ENCODE assay signal across 27 cellular contexts in genomic region chr21:37683396-37684114, GRCh38.
"Had no signal": no experiment of that assay in that cellular context is flagged by ENCODE, and none has a peak within 500 bp of the region (broad histone marks: within the 10 kb centered on the region; RNA-seq: fewer than 3 reads in every experiment).

No MANE protein-coding gene starts in this region.

- H3K4me1 ChIP-seq: left lung had no signal

- H3K36me3 Mint-ChIP-seq: activated naive CD4-positive, alpha-beta T cell treated with anti-CD3 and anti-CD28 coated beads, Interleukin-2, amount 50 U/mL, for 72 hours; brain; naive thymus-derived CD8-positive, alpha-beta T cell had no signal

- H3K27ac ChIP-seq: coronary artery, foreskin keratinocyte, left lung, transverse colon had no signal

- H3K9me3 ChIP-seq: left lung, mucosa of descending colon, transverse colon had no signal

- H3K4me1 Mint-ChIP-seq: activated B cell treated with CpG ODN at 0.5 μM for 24 hours; naive thymus-derived CD8-positive, alpha-beta T cell had no signal

- H3K27ac Mint-ChIP-seq: activated B cell treated with CpG ODN at 0.5 μM for 24 hours; activated CD8-positive, alpha-beta T cell treated with anti-CD3 and anti-CD28 coated beads for 36 hours; activated naive CD4-positive, alpha-beta T cell treated with anti-CD3 and anti-CD28 coated beads, Interleukin-2, amount 50 U/mL, for 72 hours; naive thymus-derived CD8-positive, alpha-beta T cell; progenitor cell of endocrine pancreas had no signal

- DNase-seq: activated B cell treated with CpG ODN at 0.5 μM for 24 hours; activated CD4-positive, alpha-beta T cell treated with anti-CD3 and anti-CD28 coated beads for 48 hours; activated CD8-positive, alpha-beta T cell treated with anti-CD3 and anti-CD28 coated beads for 36 hours; activated effector memory CD4-positive, alpha-beta T cell treated with anti-CD3 and anti-CD28 coated beads, Interleukin-2, amount 50 U/mL, for 16 hours; activated T-cell treated with anti-CD3 and anti-CD28 coated beads, Interleukin-2, amount 50 U/mL, for 48 hours; amygdala; central memory CD4-positive, alpha-beta T cell; effector CD8-positive, alpha-beta T cell; foreskin keratinocyte; head of caudate nucleus; left lung; mammary epithelial cell; mucosa of descending colon; naive thymus-derived CD8-positive, alpha-beta T cell; nucleus accumbens; right cardiac atrium; small intestine; stimulated activated CD4-positive, alpha-beta T cell treated with anti-CD3 and anti-CD28 coated beads, Interleukin-4, amount 100 ng/mL, for 4 hours; stimulated activated CD8-positive, alpha-beta memory T cell treated with anti-CD3 and anti-CD28 coated beads, Interleukin-4, amount 100 ng/mL, for 48 hours; stimulated activated naive CD4-positive, alpha-beta T cell treated with Interleukin-2 at 50 U/mL for 16 hours; substantia nigra; T-helper 2 cell; transverse colon had no signal

- H3K4me3 Mint-ChIP-seq: activated B cell treated with CpG ODN at 0.5 μM for 24 hours; activated CD8-positive, alpha-beta T cell treated with anti-CD3 and anti-CD28 coated beads for 36 hours; naive thymus-derived CD8-positive, alpha-beta T cell had no signal

- ATAC-seq: activated CD8-positive, alpha-beta T cell treated with anti-CD3 and anti-CD28 coated beads for 36 hours; activated naive CD4-positive, alpha-beta T cell treated with anti-CD3 and anti-CD28 coated beads, Interleukin-2, amount 50 U/mL, for 72 hours; foreskin keratinocyte; left lung; mucosa of descending colon; naive thymus-derived CD8-positive, alpha-beta T cell; right cardiac atrium had no signal

- H3K27me3 ChIP-seq: left lung, transverse colon had no signal
